In the genomic region with DNA sequence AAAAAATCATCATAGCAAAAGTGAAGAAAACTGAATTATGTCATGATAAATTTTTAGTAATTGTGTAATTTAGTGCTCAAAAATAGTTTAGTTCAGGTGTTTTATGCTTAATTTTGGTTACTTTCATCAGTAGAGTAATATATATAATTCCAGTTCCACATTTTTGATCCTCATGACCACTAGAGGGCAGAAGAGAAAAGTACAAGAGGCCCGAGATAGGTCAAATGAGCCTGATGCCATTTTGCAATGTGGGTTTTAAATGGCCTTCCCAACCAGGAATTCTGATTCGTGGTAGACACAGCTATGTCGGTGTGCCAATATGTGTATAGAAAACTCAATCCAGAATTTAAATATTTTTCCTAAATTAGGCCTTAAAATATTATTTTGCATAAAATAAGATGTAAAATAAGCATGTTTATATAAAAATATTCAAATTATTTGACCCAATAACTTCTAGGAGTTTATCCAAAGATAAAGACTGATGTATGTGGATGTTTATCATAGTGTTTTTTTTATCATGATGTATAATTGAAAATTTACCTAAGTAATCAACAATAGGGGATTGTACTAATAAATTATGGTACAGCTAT, we compare ENCODE assay signal across 8 cellular contexts.
DNase-seq lines count a peak whose midpoint lies in the region; ATAC-seq lines count a peak whose summit lies in the region.

No MANE protein-coding gene starts in this region.

- no peak overlapping the region for H3K27ac Mint-ChIP-seq in memory B cell

- peak; percentile 81 for ATAC-seq in memory B cell (ENCODE audit: low read depth)
- no peak for ATAC-seq in GM18519 (IDR thresholded peaks at IDR 0.05; ENCODE audit: low FRiP score, unreplicated experiment)

- H3K4me1 Mint-ChIP-seq in memory B cell: peaks cover 2% of the 10 kb centered on the region

- H3K27me3 Mint-ChIP-seq in memory B cell: no peaks in the 10 kb centered on the region

- H3K36me3 Mint-ChIP-seq in memory B cell: peaks cover 2% of the 10 kb centered on the region

- no peak overlapping the region for H3K4me3 Mint-ChIP-seq in memory B cell

- DNase-seq in stimulated activated CD4-positive, alpha-beta T cell treated with anti-CD3 and anti-CD28 coated beads, Interleukin-4, amount 100 ng/mL, for 24 hours: peak; percentile 33
- no peak for DNase-seq in stimulated activated CD4-positive, alpha-beta T cell treated with anti-CD3 and anti-CD28 coated beads, Interleukin-15, amount 100 ng/mL, for 24 hours
- DNase-seq in Kasumi-1 (lab: John Stamatoyannopoulos, UW) (peak; percentile 77 to 86), RKO (ENCODE audit: low spot score) (peak; percentile 76), ecto neural progenitor cell (ENCODE audit: low spot score) (peak; percentile 36), memory B cell (ENCODE audit: low spot score in 2 of 2) (peak; percentile 10 to 66), ureter (ENCODE audit: low spot score) (no peak)

- H3K9me3 Mint-ChIP-seq in memory B cell: no peaks in the 10 kb centered on the region

Comparison
In these comparisons a context has a peak if more than half of its experiments do, and no peak if none do; other contexts are left out.
1. DNase-seq: peak in stimulated activated CD4-positive, alpha-beta T cell treated with anti-CD3 and anti-CD28 coated beads, Interleukin-4, amount 100 ng/mL, for 24 hours (single experiment), Kasumi-1 (2 of 2), RKO (single experiment), ecto neural progenitor cell (single experiment) and memory B cell (2 of 2); none in stimulated activated CD4-positive, alpha-beta T cell treated with anti-CD3 and anti-CD28 coated beads, Interleukin-15, amount 100 ng/mL, for 24 hours (single experiment) and ureter (single experiment).